ENCODE assay signal across 1 cellular context in genomic region chr16:17382949-17383348, GRCh38.
TF ChIP-seq lines count a peak whose summit lies in the region.

No MANE protein-coding gene starts in this region.

TF ChIP-seq in GM23338, 12 proteins besides CTCF, POLR2A, EP300 and RAD21 (continued from another document):
- TF ChIP-seq ZNF462 (CRISPR knock-in tag; IDR thresholded peaks at IDR 0.05) (no peak), JUNB (IDR thresholded peaks at IDR 0.05; ENCODE audit: unreplicated experiment) (no peak), ETS1 (IDR thresholded peaks at IDR 0.05) (no peak)
TF ChIP-seq in GM23338: peak in this region for 0.
